In genomic region chr20:2798814-2799213, GRCh38 we compare ENCODE assay signal across 12 cellular contexts. TPM values are rescaled to one million over a fixed set of nuclear protein-coding genes. Genes with fewer than 3 reads are reported as not detected.
DNase-seq lines count a peak whose midpoint lies in the region; ATAC-seq and TF ChIP-seq lines count a peak whose summit lies in the region.
"Had no signal": no experiment of that assay in that cellular context is flagged by ENCODE, and none has a peak within 500 bp of the region (broad histone marks: within the 10 kb centered on the region; RNA-seq: fewer than 3 reads in every experiment).

No MANE protein-coding gene starts in this region.

- H3K27me3 ChIP-seq in HUES6 (ENCODE audit: control insufficient read depth, insufficient read depth, low read length), result peaks cover 36% of the 10 kb centered on the region
- H3K27me3 ChIP-seq in dorsolateral prefrontal cortex, result peaks cover 5 to 99% (median 74%) of the 10 kb centered on the region in 45 donors

- ATAC-seq in HG03354 (IDR thresholded peaks at IDR 0.05; ENCODE audit: poor library complexity, severe bottlenecking, unreplicated experiment), result no peak

- intact Hi-C loops in dorsolateral prefrontal cortex (cut with DNase I), result no loop called here

- H3K4me3 ChIP-seq in HUES6 (ENCODE audit: low read depth, low read length), result peak overlapping the region; percentile 98; the same call in 1 of the 2 replicates
- no peak overlapping the region for H3K4me3 ChIP-seq in dorsolateral prefrontal cortex

- DNase-seq in ELF-1 (ENCODE audit: low read depth, low spot score) (peak; percentile 80), brain pericyte (ENCODE audit: low read depth, low spot score) (peak; percentile 41), dorsolateral prefrontal cortex (no peak), T-helper 1 cell (no peak)
- DNase-seq: activated CD4-positive, CD25-positive, alpha-beta regulatory T cell treated with anti-CD3 and anti-CD28 coated beads, Interleukin-2, amount 50 U/mL, for 72 hours; amygdala; left lung; NCI-H2029 treated with DMSO at 0.1 percent for 48 hours had no signal

- peak overlapping the region; percentile 94 to 98 (median 98) for H3K27ac Mint-ChIP-seq in nephron

- no peak overlapping the region; the same call in 1 of the 2 replicates for H3K27ac ChIP-seq in HUES6 (ENCODE audit: low read depth, low read length)
- H3K27ac ChIP-seq in dorsolateral prefrontal cortex, result no peak overlapping the region
- H3K27ac ChIP-seq: left lung had no signal

- peaks cover 48% of the 10 kb centered on the region for H3K36me3 Mint-ChIP-seq in nephron (ENCODE audit: low read depth)

- peak overlapping the region; percentile 95 to 100 (median 96) for H3K4me3 Mint-ChIP-seq in nephron

- peaks cover 25% of the 10 kb centered on the region for H3K4me1 Mint-ChIP-seq in nephron

- H3K9ac ChIP-seq in HUES6 (ENCODE audit: low read length), result peak overlapping the region; percentile 86

- peaks cover 50% of the 10 kb centered on the region for H3K36me3 ChIP-seq in HUES6 (ENCODE audit: control insufficient read depth, insufficient read depth, low read length)
- H3K36me3 ChIP-seq: left lung had no signal

- H3K4me1 ChIP-seq in HUES6 (ENCODE audit: control insufficient read depth, insufficient read depth, low read length), result peaks cover 25% of the 10 kb centered on the region

- H3K9me3 Mint-ChIP-seq in nephron, result no peaks in the 10 kb centered on the region

- TF ChIP-seq CTCF in nephron (IDR thresholded peaks at IDR 0.05; ENCODE audit: unreplicated experiment in 3 of 3) (no peak), dorsolateral prefrontal cortex (IDR thresholded peaks at IDR 0.05 in 54 of 56, conservative IDR thresholded peaks at IDR 0.05 in 2 of 56; ENCODE audit: low read depth in 1 of 56, partially characterized antibody in 56 of 56) (no peak)

- H3K27me3 Mint-ChIP-seq in nephron (ENCODE audit: low read depth), result peaks cover 20% of the 10 kb centered on the region

- H3K9me3 ChIP-seq in HUES6 (ENCODE audit: control insufficient read depth, insufficient read depth, low read depth, low read length), result no peaks in the 10 kb centered on the region
- H3K9me3 ChIP-seq: left lung had no signal

RNA-seq across cellular contexts. Expression of gene CPXM1, which starts 1.6 kb away (rescaled TPM):
- total RNA-seq in dorsolateral prefrontal cortex, result 1 to 10 TPM in 20 of 120 experiments, under 1 TPM in 68, not detected in 32; 0.19 to 3.1 (median 0.45) TPM

RNA-seq across cellular contexts. Expression of gene C20orf141, which starts 16.0 kb away (rescaled TPM):
- not detected for total RNA-seq in dorsolateral prefrontal cortex
- total RNA-seq: left lung, renal cortical epithelial cell had no signal

RNA-seq across cellular contexts. Expression of gene TMEM239, which starts 17.4 kb away (rescaled TPM):
- not detected for total RNA-seq in dorsolateral prefrontal cortex
- total RNA-seq: left lung, renal cortical epithelial cell had no signal

RNA-seq across cellular contexts. Expression of gene PCED1A, which starts 41.6 kb away (rescaled TPM):
- total RNA-seq in dorsolateral prefrontal cortex, result 10 to 100 TPM; 27.4 to 60.4 (median 43.4) TPM

RNA-seq across cellular contexts. Expression of gene VPS16, which starts 41.7 kb away (rescaled TPM):
- total RNA-seq in dorsolateral prefrontal cortex, result 10 to 100 TPM; 39.8 to 69.6 (median 52.0) TPM

Comparison
In these comparisons a context has a peak if more than half of its experiments do, and no peak if none do; other contexts are left out.
1. DNase-seq: peak in ELF-1 (single experiment) and brain pericyte (single experiment); none in dorsolateral prefrontal cortex (0 of 10) and T-helper 1 cell (0 of 5).